Comparison of ENCODE assay signal across 8 cellular contexts in the genomic region with DNA sequence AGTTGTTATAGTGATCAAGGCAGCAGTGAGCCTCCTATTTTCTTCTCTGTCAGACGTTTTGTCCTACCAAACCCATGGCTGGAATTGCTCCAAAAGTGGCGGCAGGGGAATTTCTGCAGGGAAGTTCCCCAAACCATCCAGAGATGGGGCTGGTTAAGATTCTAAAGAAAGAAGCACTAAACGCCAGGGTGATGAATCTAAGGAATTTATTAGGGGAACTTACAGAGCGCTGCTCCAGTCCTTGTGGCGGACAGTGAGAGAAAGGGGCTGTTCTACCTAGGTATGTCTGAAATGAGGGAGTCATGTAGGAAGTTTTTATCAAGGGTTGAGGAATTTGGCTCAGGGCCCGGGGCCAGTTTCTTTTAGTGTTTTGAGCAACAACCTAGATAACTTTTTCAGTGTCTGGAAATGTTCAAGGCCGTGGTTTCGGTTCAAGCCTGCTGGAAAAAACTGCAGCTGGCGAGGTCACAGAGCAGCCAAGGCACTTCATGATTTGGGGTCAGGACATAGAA.
A peak's percentile ranks its signal among the peaks of the same experiment; 100 is the strongest.
DNase-seq lines count a peak whose midpoint lies in the region; ATAC-seq and TF ChIP-seq lines count a peak whose summit lies in the region.

No MANE protein-coding gene starts in this region.

- H3K27me3 ChIP-seq in MG63 (no peaks in the 10 kb centered on the region), esophagus muscularis mucosa (no peaks in the 10 kb centered on the region)
- H3K27me3 ChIP-seq in naive thymus-derived CD4-positive, alpha-beta T cell (ENCODE audit: control insufficient read depth in 2 of 2, insufficient read depth in 2 of 2, low read length in 2 of 2) = no peaks in the 10 kb centered on the region

- peak overlapping the region in 5 of 9 donors; percentile 6 to 59 (median 48) for H3K27ac Mint-ChIP-seq in naive thymus-derived CD4-positive, alpha-beta T cell

- CTCF ChIA-PET in naive thymus-derived CD4-positive, alpha-beta T cell (lab: Charles Lee) = interaction anchor here (1.1 kb wide), 1 partner anchor 218 kb away, joined by 3 read pairs; no protein-coding TSS in a partner anchor

- 42% methylated on average over 9 of the region's 9 CpGs for WGBS in esophagus muscularis mucosa

- H3K4me3 ChIP-seq in MG63 (no peak overlapping the region), esophagus muscularis mucosa (peak overlapping the region; percentile 13 to 22 (median 16))
- H3K4me3 ChIP-seq in naive thymus-derived CD4-positive, alpha-beta T cell (ENCODE audit: low read length) = no peak overlapping the region

- peak overlapping the region in 3 of 4 donors; percentile 22 to 46 (median 38) for H3K27ac ChIP-seq in esophagus muscularis mucosa (replicated peaks in 1 of 4)
- no peak overlapping the region for H3K27ac ChIP-seq in naive thymus-derived CD4-positive, alpha-beta T cell (ENCODE audit: low read depth, low read length)

- DNase-seq in AG08395 (ENCODE audit: low spot score) (peak; percentile 37), MG63 (peak; percentile 7), esophagus muscularis mucosa (ENCODE audit: extremely low spot score) (no peak), cerebellum (ENCODE audit: low spot score) (no peak), DMS153 treated with DMSO at 0.1 percent for 48 hours (lab: John Stamatoyannopoulos, UW; ENCODE audit: unreplicated experiment) (no peak), Ammon's horn (ENCODE audit: low spot score) (no peak)
- no peak for DNase-seq in naive thymus-derived CD4-positive, alpha-beta T cell
- no peak for DNase-seq in stimulated activated naive CD4-positive, alpha-beta T cell treated with Interleukin-2 at 50 U/mL for 16 hours (lab: John Stamatoyannopoulos, UW)

- intact Hi-C loops in esophagus muscularis mucosa (cut with DNase I) = loop anchor here (10.0 kb wide), 1 partner anchor 224 kb away; a partner anchor contains a TSS
- intact Hi-C loops in naive thymus-derived CD4-positive, alpha-beta T cell (cut with micrococcal nuclease) = loop anchor here (1.0 to 5.0 kb wide), 5 partner anchors 8 to 558 kb away; no protein-coding TSS in a partner anchor

- TF ChIP-seq CTCF in esophagus muscularis mucosa (IDR thresholded peaks at IDR 0.05) = no peak

- H3K9me3 ChIP-seq in MG63 (no peaks in the 10 kb centered on the region), esophagus muscularis mucosa (no peaks in the 10 kb centered on the region)
- no peaks in the 10 kb centered on the region for H3K9me3 ChIP-seq in naive thymus-derived CD4-positive, alpha-beta T cell (ENCODE audit: control insufficient read depth in 2 of 3, low read length in 3 of 3)

- peaks cover 11 to 42% (median 33%) of the 10 kb centered on the region in 7 donors for H3K4me1 Mint-ChIP-seq in naive thymus-derived CD4-positive, alpha-beta T cell

- no peak for ATAC-seq in naive thymus-derived CD4-positive, alpha-beta T cell

- POLR2A ChIA-PET in naive thymus-derived CD4-positive, alpha-beta T cell (lab: Charles Lee) = interaction anchor here (0.6 kb wide), 1 partner anchor 782 kb away, joined by 3 read pairs; no protein-coding TSS in a partner anchor

- no peaks in the 10 kb centered on the region for H3K27me3 Mint-ChIP-seq in naive thymus-derived CD4-positive, alpha-beta T cell

- H3K9me3 Mint-ChIP-seq in naive thymus-derived CD4-positive, alpha-beta T cell = peaks cover 0 to 19% (median 0%) of the 10 kb centered on the region in 11 donors

- no peak overlapping the region for H3K4me3 Mint-ChIP-seq in naive thymus-derived CD4-positive, alpha-beta T cell

- TF ChIP-seq EP300 in esophagus muscularis mucosa (IDR thresholded peaks at IDR 0.05) = no peak

- no peak for TF ChIP-seq POLR2A in esophagus muscularis mucosa (IDR thresholded peaks at IDR 0.05; ENCODE audit: low read depth)

- no peaks in the 10 kb centered on the region for H3K36me3 ChIP-seq in MG63
- H3K36me3 ChIP-seq in esophagus muscularis mucosa = no peaks in the 10 kb centered on the region
- no peaks in the 10 kb centered on the region for H3K36me3 ChIP-seq in naive thymus-derived CD4-positive, alpha-beta T cell (ENCODE audit: control insufficient read depth in 2 of 3, insufficient read depth in 3 of 3, low read length in 3 of 3)

- H3K36me3 Mint-ChIP-seq in naive thymus-derived CD4-positive, alpha-beta T cell = peaks cover 3 to 49% (median 5%) of the 10 kb centered on the region in 5 donors

- peaks cover 6 to 32% (median 18%) of the 10 kb centered on the region in 4 donors for H3K4me1 ChIP-seq in esophagus muscularis mucosa
- peaks cover 14 to 22% of the 10 kb centered on the region in 2 donors for H3K4me1 ChIP-seq in naive thymus-derived CD4-positive, alpha-beta T cell (ENCODE audit: control insufficient read depth in 2 of 2, insufficient read depth in 2 of 2, low read length in 2 of 2)

Comparison
In these comparisons a context has a peak if more than half of its experiments do, and no peak if none do; other contexts are left out.
1. DNase-seq: peak in AG08395 (single experiment) and MG63 (single experiment); none in esophagus muscularis mucosa (single experiment), naive thymus-derived CD4-positive, alpha-beta T cell (0 of 9), cerebellum (single experiment), DMS153 treated with DMSO at 0.1 percent for 48 hours (single experiment), Ammon's horn (single experiment) and stimulated activated naive CD4-positive, alpha-beta T cell treated with Interleukin-2 at 50 U/mL for 16 hours (single experiment).
2. H3K4me3 ChIP-seq: peak in esophagus muscularis mucosa (4 of 4); none in MG63 (single experiment) and naive thymus-derived CD4-positive, alpha-beta T cell (single experiment).